10 cellular contexts compared by ENCODE assay signal in genomic region chr10:77638766-77639101, GRCh38. TPM values are rescaled to one million over a fixed set of nuclear protein-coding genes. Genes with fewer than 3 reads are reported as not detected.
DNase-seq lines count a peak whose midpoint lies in the region; ATAC-seq, FAIRE-seq and TF ChIP-seq lines count a peak whose summit lies in the region.
"Had no signal": no experiment of that assay in that cellular context is flagged by ENCODE, and none has a peak within 500 bp of the region (broad histone marks: within the 10 kb centered on the region; RNA-seq: fewer than 3 reads in every experiment).

No MANE protein-coding gene starts in this region.

- H3K4me3 ChIP-seq in breast epithelium, result peak overlapping the region; percentile 54 to 76 (median 62)
- H3K4me3 ChIP-seq in upper lobe of left lung, result peak overlapping the region in 3 of 4 donors; percentile 44 to 50 (median 50)

- FAIRE-seq in H54 (lab: Jason Lieb, UNC), result no peak

- peak overlapping the region; percentile 72 for H3K4me3 Mint-ChIP-seq in activated naive CD8-positive, alpha-beta T cell
- no peak overlapping the region for H3K4me3 Mint-ChIP-seq in activated naive CD8-positive, alpha-beta T cell treated with anti-CD3 and anti-CD28 coated beads, Interleukin-2, amount 50 U/mL, for 24 hours
- peak overlapping the region; percentile 74 for H3K4me3 Mint-ChIP-seq in mesothelial cell of epicardium
- H3K4me3 Mint-ChIP-seq: CD4-positive, alpha-beta T cell; natural killer cell treated with Interleukin-12 subunit alpha and Interleukin-12 subunit beta and Interleukin-15 and Interleukin-18, amount 100 ng/mL, for 72 hours had no signal

- ATAC-seq in activated naive CD8-positive, alpha-beta T cell treated with anti-CD3 and anti-CD28 coated beads, Interleukin-2, amount 50 U/mL, for 24 hours, result no peak
- no peak for ATAC-seq in upper lobe of left lung (ENCODE audit: low FRiP score in 2 of 2)

- no peak overlapping the region for H3K27ac ChIP-seq in breast epithelium
- H3K27ac ChIP-seq in upper lobe of left lung, result peak overlapping the region in 1 of 4 donors; percentile 61

- H3K27me3 Mint-ChIP-seq in activated naive CD8-positive, alpha-beta T cell, result peaks cover 40% of the 10 kb centered on the region
- peaks cover 63% of the 10 kb centered on the region for H3K27me3 Mint-ChIP-seq in activated naive CD8-positive, alpha-beta T cell treated with anti-CD3 and anti-CD28 coated beads, Interleukin-2, amount 50 U/mL, for 24 hours
- peaks cover 40% of the 10 kb centered on the region for H3K27me3 Mint-ChIP-seq in mesothelial cell of epicardium (ENCODE audit: low read depth)

- TF ChIP-seq CTCF in breast epithelium (IDR thresholded peaks at IDR 0.05) (no peak), mesothelial cell of epicardium (IDR thresholded peaks at IDR 0.05; ENCODE audit: unreplicated experiment) (no peak), upper lobe of left lung (IDR thresholded peaks at IDR 0.05) (no peak)

- intact Hi-C loops in breast epithelium (cut with DNase I; ENCODE audit: low total_unique reads), result loop anchor here (5.0 to 10.0 kb wide), 2 partner anchors 474 to 1639 kb away; no protein-coding TSS in a partner anchor

- no peak for TF ChIP-seq EP300 in upper lobe of left lung (IDR thresholded peaks at IDR 0.05)

- WGBS in upper lobe of left lung, 2 donors, result 20 to 29% methylated on average over 9 of the region's 9 CpGs

- H3K27me3 ChIP-seq in breast epithelium, result peaks cover 2 to 38% of the 10 kb centered on the region in 2 donors
- H3K27me3 ChIP-seq in upper lobe of left lung, result peaks cover 0 to 28% (median 17%) of the 10 kb centered on the region in 4 donors

- H3K4me1 ChIP-seq in breast epithelium (no peaks in the 10 kb centered on the region), upper lobe of left lung (peaks cover 5 to 24% (median 11%) of the 10 kb centered on the region in 4 donors)

- H3K36me3 ChIP-seq in breast epithelium (no peaks in the 10 kb centered on the region), upper lobe of left lung (no peaks in the 10 kb centered on the region)

- no peaks in the 10 kb centered on the region for H3K9me3 ChIP-seq in breast epithelium
- no peaks in the 10 kb centered on the region for H3K9me3 ChIP-seq in upper lobe of left lung

- H3K4me1 Mint-ChIP-seq in activated naive CD8-positive, alpha-beta T cell (ENCODE audit: low read depth), result peaks cover 7% of the 10 kb centered on the region
- peaks cover 4% of the 10 kb centered on the region for H3K4me1 Mint-ChIP-seq in activated naive CD8-positive, alpha-beta T cell treated with anti-CD3 and anti-CD28 coated beads, Interleukin-2, amount 50 U/mL, for 24 hours
- peaks cover 31% of the 10 kb centered on the region for H3K4me1 Mint-ChIP-seq in mesothelial cell of epicardium

- H3K36me3 Mint-ChIP-seq in activated naive CD8-positive, alpha-beta T cell, result no peaks in the 10 kb centered on the region
- no peaks in the 10 kb centered on the region for H3K36me3 Mint-ChIP-seq in activated naive CD8-positive, alpha-beta T cell treated with anti-CD3 and anti-CD28 coated beads, Interleukin-2, amount 50 U/mL, for 24 hours (ENCODE audit: low read depth)
- no peaks in the 10 kb centered on the region for H3K36me3 Mint-ChIP-seq in mesothelial cell of epicardium
- H3K36me3 Mint-ChIP-seq: natural killer cell treated with Interleukin-12 subunit alpha and Interleukin-12 subunit beta and Interleukin-15 and Interleukin-18, amount 100 ng/mL, for 72 hours had no signal

- TF ChIP-seq POLR2A in breast epithelium (IDR thresholded peaks at IDR 0.05) (no peak), upper lobe of left lung (IDR thresholded peaks at IDR 0.05) (no peak), H54 (IDR thresholded peaks at IDR 0.05; ENCODE audit: low read depth, low read length) (no peak)

- H3K27ac Mint-ChIP-seq in activated naive CD8-positive, alpha-beta T cell, result no peak overlapping the region
- H3K27ac Mint-ChIP-seq in activated naive CD8-positive, alpha-beta T cell treated with anti-CD3 and anti-CD28 coated beads, Interleukin-2, amount 50 U/mL, for 24 hours, result no peak overlapping the region
- no peak overlapping the region for H3K27ac Mint-ChIP-seq in mesothelial cell of epicardium
- H3K27ac Mint-ChIP-seq: CD4-positive, alpha-beta T cell; natural killer cell treated with Interleukin-12 subunit alpha and Interleukin-12 subunit beta and Interleukin-15 and Interleukin-18, amount 100 ng/mL, for 72 hours had no signal

- H3K9me3 Mint-ChIP-seq in activated naive CD8-positive, alpha-beta T cell (ENCODE audit: low read depth), result no peaks in the 10 kb centered on the region
- no peaks in the 10 kb centered on the region for H3K9me3 Mint-ChIP-seq in activated naive CD8-positive, alpha-beta T cell treated with anti-CD3 and anti-CD28 coated beads, Interleukin-2, amount 50 U/mL, for 24 hours
- H3K9me3 Mint-ChIP-seq in mesothelial cell of epicardium, result no peaks in the 10 kb centered on the region
- H3K9me3 Mint-ChIP-seq: CD4-positive, alpha-beta T cell; natural killer cell treated with Interleukin-12 subunit alpha and Interleukin-12 subunit beta and Interleukin-15 and Interleukin-18, amount 100 ng/mL, for 72 hours had no signal

- DNase-seq in activated naive CD8-positive, alpha-beta T cell treated with anti-CD3 and anti-CD28 coated beads, Interleukin-2, amount 50 U/mL, for 24 hours, result no peak
- no peak for DNase-seq in breast epithelium (ENCODE audit: low spot score in 2 of 2)
- no peak for DNase-seq in mesothelial cell of epicardium (ENCODE audit: low spot score in 2 of 2, unreplicated experiment in 2 of 2)
- no peak for DNase-seq in upper lobe of left lung
- DNase-seq in HT-29 (ENCODE audit: low spot score), result no peak
- no peak for DNase-seq in DMS79 treated with DMSO at 0.1 percent for 48 hours (lab: John Stamatoyannopoulos, UW)
- DNase-seq in H54 (ENCODE audit: insufficient read length, low spot score), result no peak
- DNase-seq: CD4-positive, alpha-beta T cell had no signal

RNA-seq across cellular contexts. Expression of gene KCNMA1, which starts 1.1 kb away (rescaled TPM):
- total RNA-seq in breast epithelium (10 to 100 TPM; 13.6 to 37.8 (median 15.1) TPM), mesothelial cell of epicardium (38.4 to 44.0 TPM (median 41.3 TPM) in 3 replicates), upper lobe of left lung (100 to 1,000 TPM in 1 of 6 donors, 10 to 100 TPM in 4, 1 to 10 TPM in 1; 5.8 to 107 (median 22.0) TPM)
- total RNA-seq in HT-29 (2014; rRNA removed; shearing (Covaris generic)), result 0.08 TPM in 1 of 2 replicates, not detected in the other
- total RNA-seq: CD4-positive, alpha-beta T cell had no signal
